Comparison of ENCODE assay signal across 7 cellular contexts in the genomic region with DNA sequence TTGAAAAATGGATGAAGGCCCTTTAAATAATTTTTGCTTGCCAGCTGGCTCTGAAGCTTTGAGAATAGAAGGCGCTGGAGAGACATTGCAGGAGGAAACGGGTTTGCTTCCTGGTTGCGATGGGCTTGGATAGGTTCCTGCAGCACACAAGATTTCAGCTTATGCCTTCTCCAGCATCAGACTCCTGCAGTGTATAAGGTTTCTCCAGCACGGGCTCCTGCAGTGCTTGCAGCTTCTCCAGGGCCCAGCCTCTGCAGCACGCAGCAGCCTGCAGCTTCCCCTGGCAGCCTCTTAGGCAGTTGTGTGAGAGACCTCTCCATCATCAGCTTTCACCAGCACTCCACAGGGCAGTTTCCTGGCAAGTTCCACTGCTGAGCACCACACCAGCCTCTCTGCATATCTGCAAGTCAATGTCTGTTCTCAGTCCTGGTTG.
DNase-seq lines count a peak whose midpoint lies in the region; ATAC-seq lines count a peak whose summit lies in the region.

No MANE protein-coding gene starts in this region.

- H3K9me3 ChIP-seq in subcutaneous abdominal adipose tissue (ENCODE audit: control insufficient read depth in 5 of 5, low read length in 5 of 5) = no peaks in the 10 kb centered on the region

- H3K36me3 ChIP-seq in subcutaneous abdominal adipose tissue (ENCODE audit: control insufficient read depth in 5 of 5, insufficient read depth in 5 of 5, low read length in 5 of 5) = no peaks in the 10 kb centered on the region

- no peak for ATAC-seq in HG03280 (IDR thresholded peaks at IDR 0.05; ENCODE audit: unreplicated experiment)
- ATAC-seq in HG02981 (IDR thresholded peaks at IDR 0.05; ENCODE audit: unreplicated experiment) = no peak
- no peak for ATAC-seq in HG03457 (IDR thresholded peaks at IDR 0.05; ENCODE audit: unreplicated experiment)

- H3K9ac ChIP-seq in subcutaneous abdominal adipose tissue (ENCODE audit: low read length in 5 of 5) = no peak overlapping the region

- peaks cover 3 to 16% (median 14%) of the 10 kb centered on the region in 5 donors for H3K4me1 ChIP-seq in subcutaneous abdominal adipose tissue (ENCODE audit: control insufficient read depth in 5 of 5, insufficient read depth in 5 of 5, low read length in 5 of 5)

- H3K4me3 ChIP-seq in subcutaneous abdominal adipose tissue (ENCODE audit: low read depth in 1 of 5, low read length in 5 of 5) = peak overlapping the region in 3 of 5 donors; percentile 13 to 32 (median 25)

- H3K27ac ChIP-seq in angular gyrus (ENCODE audit: low read depth, low read length) (peak overlapping the region; percentile 49), subcutaneous abdominal adipose tissue (ENCODE audit: low read depth, low read length) (no peak overlapping the region)

- no peaks in the 10 kb centered on the region for H3K27me3 ChIP-seq in subcutaneous abdominal adipose tissue (ENCODE audit: control insufficient read depth in 5 of 5, insufficient read depth in 4 of 5, low read length in 5 of 5)

- DNase-seq in NCI-H1092 treated with DMSO at 0.1 percent for 48 hours (lab: John Stamatoyannopoulos, UW) (peak; percentile 60), hypothalamus (lab: John Stamatoyannopoulos, UW) (peak in 31 of 51 donors; percentile 3 to 61 (median 18))
